ENCODE assay signal across 12 cellular contexts in genomic region chr1:23108918-23109533, GRCh38. TPM values are rescaled to one million over a fixed set of nuclear protein-coding genes. Genes with fewer than 3 reads are reported as not detected.
A peak's percentile ranks its signal among the peaks of the same experiment; 100 is the strongest.
DNase-seq lines count a peak whose midpoint lies in the region; ATAC-seq and TF ChIP-seq lines count a peak whose summit lies in the region.
"Had no signal": no experiment of that assay in that cellular context is flagged by ENCODE, and none has a peak within 500 bp of the region (broad histone marks: within the 10 kb centered on the region; RNA-seq: fewer than 3 reads in every experiment).

No MANE protein-coding gene starts in this region.

- ATAC-seq in natural killer cell (no peak), T-cell (replicated peaks in 1 of 4) (peak in 1 of 4 experiments; percentile 21)
- no peak for ATAC-seq in natural killer cell treated with Interleukin-12 subunit alpha and Interleukin-12 subunit beta and Interleukin-15 and Interleukin-18, amount 100 ng/mL, for 72 hours
- ATAC-seq: left cardiac atrium had no signal

- H3K27me3 Mint-ChIP-seq in natural killer cell (ENCODE audit: low read depth in 2 of 2), result no peaks in the 10 kb centered on the region
- H3K27me3 Mint-ChIP-seq in natural killer cell treated with Interleukin-12 subunit alpha and Interleukin-12 subunit beta and Interleukin-15 and Interleukin-18, amount 100 ng/mL, for 72 hours, result no peaks in the 10 kb centered on the region
- H3K27me3 Mint-ChIP-seq in T-cell, result no peaks in the 10 kb centered on the region
- H3K27me3 Mint-ChIP-seq in activated naive CD8-positive, alpha-beta T cell treated with anti-CD3 and anti-CD28 coated beads for 36 hours, result no peaks in the 10 kb centered on the region
- no peaks in the 10 kb centered on the region for H3K27me3 Mint-ChIP-seq in stimulated activated naive CD8-positive, alpha-beta T cell treated with anti-CD3 and anti-CD28 coated beads, Interleukin-15, Interleukin-2, amounts not matched to agents 100 ng/mL and 50 ng/mL, for 24 hours
- H3K27me3 Mint-ChIP-seq: activated B cell treated with CpG ODN at 0.5 μM for 24 hours had no signal

- CTCF ChIA-PET in T-cell (lab: Charles Lee), result interaction anchor here (0.6 to 1.4 kb wide), 3 partner anchors 9 to 72 kb away, joined by 4 to 7 read pairs (median 4); no protein-coding TSS in a partner anchor

- POLR2A ChIA-PET in T-cell (lab: Charles Lee), result no interaction called here

- H3K27ac Mint-ChIP-seq in natural killer cell (peak overlapping the region; percentile 87 to 93), T-cell (peak overlapping the region; percentile 4 to 28)
- peak overlapping the region in 1 of 2 donors; percentile 86 for H3K27ac Mint-ChIP-seq in natural killer cell treated with Interleukin-12 subunit alpha and Interleukin-12 subunit beta and Interleukin-15 and Interleukin-18, amount 100 ng/mL, for 72 hours
- no peak overlapping the region for H3K27ac Mint-ChIP-seq in activated naive CD8-positive, alpha-beta T cell treated with anti-CD3 and anti-CD28 coated beads for 36 hours
- peak overlapping the region; percentile 46 for H3K27ac Mint-ChIP-seq in stimulated activated naive CD8-positive, alpha-beta T cell treated with anti-CD3 and anti-CD28 coated beads, Interleukin-15, Interleukin-2, amounts not matched to agents 100 ng/mL and 50 ng/mL, for 24 hours
- H3K27ac Mint-ChIP-seq: activated B cell treated with CpG ODN at 0.5 μM for 24 hours, HFFc6 had no signal

- no peak for DNase-seq in natural killer cell
- no peak for DNase-seq in natural killer cell treated with Interleukin-12 subunit alpha and Interleukin-12 subunit beta and Interleukin-15 and Interleukin-18, amount 100 ng/mL, for 72 hours (ENCODE audit: low spot score)
- DNase-seq in T-cell, result peak in 1 of 34 experiments; percentile 24
- DNase-seq in activated naive CD8-positive, alpha-beta T cell treated with anti-CD3 and anti-CD28 coated beads for 36 hours, result peak; percentile 19
- DNase-seq in DMS53 (lab: John Stamatoyannopoulos, UW), result no peak
- no peak for DNase-seq in NCI-H1694 treated with DMSO at 0.1 percent for 48 hours (lab: John Stamatoyannopoulos, UW)
- DNase-seq: activated B cell treated with CpG ODN at 0.5 μM for 24 hours, colonic mucosa, foreskin fibroblast, HFFc6, left cardiac atrium had no signal

- peaks cover 74% of the 10 kb centered on the region in 2 donors for H3K4me1 Mint-ChIP-seq in natural killer cell
- H3K4me1 Mint-ChIP-seq in natural killer cell treated with Interleukin-12 subunit alpha and Interleukin-12 subunit beta and Interleukin-15 and Interleukin-18, amount 100 ng/mL, for 72 hours (ENCODE audit: low read depth in 2 of 2), result peaks cover 54 to 80% of the 10 kb centered on the region in 2 donors
- H3K4me1 Mint-ChIP-seq in T-cell, result peaks cover 48 to 70% (median 57%) of the 10 kb centered on the region in 3 donors
- H3K4me1 Mint-ChIP-seq in activated naive CD8-positive, alpha-beta T cell treated with anti-CD3 and anti-CD28 coated beads for 36 hours, result peaks cover 45% of the 10 kb centered on the region
- peaks cover 56% of the 10 kb centered on the region for H3K4me1 Mint-ChIP-seq in stimulated activated naive CD8-positive, alpha-beta T cell treated with anti-CD3 and anti-CD28 coated beads, Interleukin-15, Interleukin-2, amounts not matched to agents 100 ng/mL and 50 ng/mL, for 24 hours (ENCODE audit: low read depth)

- H3K9me3 Mint-ChIP-seq in natural killer cell, result no peaks in the 10 kb centered on the region
- H3K9me3 Mint-ChIP-seq in natural killer cell treated with Interleukin-12 subunit alpha and Interleukin-12 subunit beta and Interleukin-15 and Interleukin-18, amount 100 ng/mL, for 72 hours, result no peaks in the 10 kb centered on the region
- no peaks in the 10 kb centered on the region for H3K9me3 Mint-ChIP-seq in T-cell
- no peaks in the 10 kb centered on the region for H3K9me3 Mint-ChIP-seq in activated naive CD8-positive, alpha-beta T cell treated with anti-CD3 and anti-CD28 coated beads for 36 hours
- no peaks in the 10 kb centered on the region for H3K9me3 Mint-ChIP-seq in stimulated activated naive CD8-positive, alpha-beta T cell treated with anti-CD3 and anti-CD28 coated beads, Interleukin-15, Interleukin-2, amounts not matched to agents 100 ng/mL and 50 ng/mL, for 24 hours
- H3K9me3 Mint-ChIP-seq: activated B cell treated with CpG ODN at 0.5 μM for 24 hours, HFFc6 had no signal

- H3K4me3 Mint-ChIP-seq in natural killer cell (peak overlapping the region; percentile 3), T-cell (no peak overlapping the region)
- H3K4me3 Mint-ChIP-seq in natural killer cell treated with Interleukin-12 subunit alpha and Interleukin-12 subunit beta and Interleukin-15 and Interleukin-18, amount 100 ng/mL, for 72 hours, result no peak overlapping the region
- H3K4me3 Mint-ChIP-seq in activated naive CD8-positive, alpha-beta T cell treated with anti-CD3 and anti-CD28 coated beads for 36 hours, result no peak overlapping the region
- no peak overlapping the region for H3K4me3 Mint-ChIP-seq in stimulated activated naive CD8-positive, alpha-beta T cell treated with anti-CD3 and anti-CD28 coated beads, Interleukin-15, Interleukin-2, amounts not matched to agents 100 ng/mL and 50 ng/mL, for 24 hours
- H3K4me3 Mint-ChIP-seq: activated B cell treated with CpG ODN at 0.5 μM for 24 hours, HFFc6 had no signal

- H3K36me3 Mint-ChIP-seq in natural killer cell, result peaks cover 11% of the 10 kb centered on the region
- H3K36me3 Mint-ChIP-seq in natural killer cell treated with Interleukin-12 subunit alpha and Interleukin-12 subunit beta and Interleukin-15 and Interleukin-18, amount 100 ng/mL, for 72 hours, result peaks cover 43% of the 10 kb centered on the region
- H3K36me3 Mint-ChIP-seq in T-cell, result peaks cover 28% of the 10 kb centered on the region
- H3K36me3 Mint-ChIP-seq in activated naive CD8-positive, alpha-beta T cell treated with anti-CD3 and anti-CD28 coated beads for 36 hours, result peaks cover 15% of the 10 kb centered on the region
- peaks cover 17% of the 10 kb centered on the region for H3K36me3 Mint-ChIP-seq in stimulated activated naive CD8-positive, alpha-beta T cell treated with anti-CD3 and anti-CD28 coated beads, Interleukin-15, Interleukin-2, amounts not matched to agents 100 ng/mL and 50 ng/mL, for 24 hours (ENCODE audit: low read depth)

- no peak for TF ChIP-seq CTCF in natural killer cell (IDR thresholded peaks at IDR 0.05)

- intact Hi-C loops in natural killer cell (cut with micrococcal nuclease), result no loop called here

RNA-seq across cellular contexts. Expression of gene LUZP1, which starts 59.6 kb away (rescaled TPM):
- total RNA-seq in natural killer cell (10 to 100 TPM; 37.0 to 49.4 (median 39.6) TPM), T-cell (10 to 100 TPM; 18.8 to 24.8 (median 19.7) TPM)
- total RNA-seq in natural killer cell treated with Interleukin-12 subunit alpha and Interleukin-12 subunit beta and Interleukin-15 and Interleukin-18, amount 100 ng/mL, for 72 hours, result 10 to 100 TPM; 42.7 to 43.1 TPM
- total RNA-seq in activated naive CD8-positive, alpha-beta T cell treated with anti-CD3 and anti-CD28 coated beads for 36 hours, result 10 to 100 TPM; 18.4 to 20.1 TPM
